In genomic region chr10:114937962-114938817, GRCh38 we compare ENCODE assay signal across 8 cellular contexts. TPM values are rescaled to one million over a fixed set of nuclear protein-coding genes. Genes with fewer than 3 reads are reported as not detected.
DNase-seq lines count a peak whose midpoint lies in the region; ATAC-seq, FAIRE-seq and TF ChIP-seq lines count a peak whose summit lies in the region.

Gene TRUB1 (plus strand): TSS chr10:114938195. CDS start chr10:114938254, 59 bp downstream.

- peaks cover 0 to 8% of the 10 kb centered on the region in 2 donors for H3K4me1 ChIP-seq in kidney (ENCODE audit: control insufficient read depth in 1 of 2, insufficient read depth in 1 of 2, low read depth in 1 of 2, low read length in 2 of 2)

- peak within 1 kb of the TSS; percentile 80 to 92 for H3K9ac ChIP-seq in kidney (ENCODE audit: low read length in 2 of 2)

- TF ChIP-seq CTCF in AG10803 (conservative IDR thresholded peaks at IDR 0.05; ENCODE audit: low read length) (no peak), kidney (IDR thresholded peaks at IDR 0.05; ENCODE audit: borderline replicate concordance, extremely low read depth, insufficient read depth) (no peak)

- H3K4me3 ChIP-seq in AG10803 (ENCODE audit: low read length) (peak within 1 kb of the TSS; percentile 99), kidney (ENCODE audit: low read length in 2 of 2) (peak within 1 kb of the TSS; percentile 75 to 91)

- peak within 1 kb of the TSS; percentile 46 to 62 for H3K27ac ChIP-seq in kidney (ENCODE audit: low read depth in 2 of 2, low read length in 2 of 2)

- peaks cover 5% of the 10 kb centered on the region in 2 donors for H3K36me3 ChIP-seq in kidney (ENCODE audit: control insufficient read depth in 1 of 2, insufficient read depth in 2 of 2, low read length in 2 of 2)

- ATAC-seq in GM19043 (IDR thresholded peaks at IDR 0.05; ENCODE audit: low read depth, unreplicated experiment), result peak; percentile 99
- ATAC-seq in HG03378 (IDR thresholded peaks at IDR 0.05; ENCODE audit: unreplicated experiment), result peak; percentile 100

- FAIRE-seq in kidney (lab: Jason Lieb, UNC), result peak; percentile 19

- no peaks in the 10 kb centered on the region for H3K9me3 ChIP-seq in kidney (ENCODE audit: control insufficient read depth in 1 of 2, low read length in 2 of 2)

- DNase-seq in AG10803 (ENCODE audit: low read depth), result peak; percentile 94
- peak; percentile 94 for DNase-seq in NCI-H460 (ENCODE audit: extremely low read depth, low read depth)
- DNase-seq in activated CD4-positive, CD25-positive, alpha-beta regulatory T cell treated with anti-CD3 and anti-CD28 coated beads, Interleukin-2, amount 50 U/mL, for 72 hours, result peak; percentile 80
- DNase-seq in cerebellum (ENCODE audit: low spot score), result peak; percentile 89
- peak; percentile 96 for DNase-seq in kidney
- DNase-seq in stimulated activated CD4-positive, alpha-beta T cell treated with anti-CD3 and anti-CD28 coated beads, Interleukin-15, amount 100 ng/mL, for 24 hours, result peak; percentile 93

- intact Hi-C loops in kidney (cut with DNase I), result no loop called here

RNA-seq across cellular contexts. Expression of gene TRUB1, which starts in this region (rescaled TPM):
- total RNA-seq in NCI-H460 (2014; rRNA removed; shearing (Covaris generic)), result 57.8 and 59.4 TPM in 2 replicates
- polyA plus RNA-seq in NCI-H460 (2014; cell fraction: nucleus; rRNA removed), result 42.0 and 47.2 TPM in 2 replicates
- 33.4 TPM for total RNA-seq in cerebellum
- 17.1 TPM for total RNA-seq in kidney
- polyA plus RNA-seq in kidney (ENCODE audit: insufficient read depth, low read depth, low replicate concordance), result 11.5 TPM

Comparison
In these comparisons a context has a peak if more than half of its experiments do, and no peak if none do; other contexts are left out.
1. Peak in every context shown above with its lines: DNase-seq, ATAC-seq, H3K4me3 ChIP-seq and H3K27ac ChIP-seq.